ENCODE assay signal across 18 cellular contexts in genomic region chr5:56450766-56451165, GRCh38.
A peak's percentile ranks its signal among the peaks of the same experiment; 100 is the strongest.
DNase-seq lines count a peak whose midpoint lies in the region; FAIRE-seq and TF ChIP-seq lines count a peak whose summit lies in the region.
"Had no signal": no experiment of that assay in that cellular context is flagged by ENCODE, and none has a peak within 500 bp of the region (broad histone marks: within the 10 kb centered on the region; RNA-seq: fewer than 3 reads in every experiment).

No MANE protein-coding gene starts in this region.

- DNase-seq in RPMI7951 (ENCODE audit: low read depth) (peak; percentile 52), esophagus squamous epithelium (lab: John Stamatoyannopoulos, UW) (no peak), pons (ENCODE audit: low spot score) (peak; percentile 26), Peyer's patch (no peak), urothelium cell line (ENCODE audit: low spot score) (no peak)
- no peak for DNase-seq in activated CD8-positive, alpha-beta memory T cell treated with anti-CD3 and anti-CD28 coated beads for 24 hours
- DNase-seq in CD8-positive, alpha-beta memory T cell: no peak
- DNase-seq: Caco-2; DMS153; MM.1S; NCI-H1105 treated with DMSO at 0.1 percent for 48 hours; NCI-H187 treated with DMSO at 0.1 percent for 48 hours; NCI-H2171; NCI-H446; NK-92 treated with Interleukin-12 subunit alpha and Interleukin-12 subunit beta, amount 100 ng/mL, for 24 hours; OCI-M1 had no signal

- H3K4me1 ChIP-seq in BLaER1 treated with 17β-estradiol and CSF1 and Interleukin-3, amounts not matched to agents 10 nM and 100 nM: peaks cover 0 to 14% (median 8%) of the 10 kb centered on the region in 10 experiments; a peak in 13 of 20 replicates
- H3K4me1 ChIP-seq in esophagus squamous epithelium: peaks cover 0 to 32% (median 10%) of the 10 kb centered on the region in 3 donors
- no peaks in the 10 kb centered on the region for H3K4me1 ChIP-seq in Peyer's patch
- no peaks in the 10 kb centered on the region for H3K4me1 ChIP-seq in CD8-positive, alpha-beta memory T cell (ENCODE audit: insufficient read depth, low read length)

- CTCF ChIA-PET in CD8-positive, alpha-beta memory T cell (lab: Charles Lee): no interaction called here

- H3K4me1 Mint-ChIP-seq in CD8-positive, alpha-beta memory T cell: peaks cover 0 to 4% (median 2%) of the 10 kb centered on the region in 3 donors

- H3K27ac ChIP-seq in BLaER1 treated with 17β-estradiol and CSF1 and Interleukin-3, amounts not matched to agents 10 nM and 100 nM: no peak overlapping the region
- H3K27ac ChIP-seq in esophagus squamous epithelium (peak overlapping the region in 3 of 4 donors; percentile 3 to 71 (median 62)), Peyer's patch (no peak overlapping the region)
- H3K27ac ChIP-seq in CD8-positive, alpha-beta memory T cell (ENCODE audit: low read depth, low read length): no peak overlapping the region

- no peaks in the 10 kb centered on the region for H3K9me3 Mint-ChIP-seq in CD8-positive, alpha-beta memory T cell

- no peaks in the 10 kb centered on the region for H3K36me3 Mint-ChIP-seq in CD8-positive, alpha-beta memory T cell
- H3K36me3 Mint-ChIP-seq: CD14-positive monocyte had no signal

- H3K27me3 ChIP-seq in BLaER1 treated with 17β-estradiol and CSF1 and Interleukin-3, amounts not matched to agents 10 nM and 100 nM: no peaks in the 10 kb centered on the region
- no peaks in the 10 kb centered on the region for H3K27me3 ChIP-seq in esophagus squamous epithelium
- no peaks in the 10 kb centered on the region for H3K27me3 ChIP-seq in Peyer's patch
- H3K27me3 ChIP-seq in CD8-positive, alpha-beta memory T cell (ENCODE audit: insufficient read depth, low read length, poor library complexity, severe bottlenecking): no peaks in the 10 kb centered on the region

- no peaks in the 10 kb centered on the region for H4K20me1 ChIP-seq in BLaER1 treated with 17β-estradiol and CSF1 and Interleukin-3, amounts not matched to agents 10 nM and 100 nM

- peak overlapping the region in 7 of 11 experiments; percentile 4 to 59 (median 16); a peak in 10 of 22 replicates for H3K4me2 ChIP-seq in BLaER1 treated with 17β-estradiol and CSF1 and Interleukin-3, amounts not matched to agents 10 nM and 100 nM

- H3K27me3 Mint-ChIP-seq in CD8-positive, alpha-beta memory T cell: peaks cover 1 to 4% of the 10 kb centered on the region in 2 donors

- H3K36me3 ChIP-seq in BLaER1 treated with 17β-estradiol and CSF1 and Interleukin-3, amounts not matched to agents 10 nM and 100 nM: no peaks in the 10 kb centered on the region
- no peaks in the 10 kb centered on the region for H3K36me3 ChIP-seq in esophagus squamous epithelium
- H3K36me3 ChIP-seq in Peyer's patch: no peaks in the 10 kb centered on the region
- H3K36me3 ChIP-seq in CD8-positive, alpha-beta memory T cell (ENCODE audit: insufficient read depth, low read length): no peaks in the 10 kb centered on the region

- peaks cover 0 to 35% (median 22%) of the 10 kb centered on the region in 11 experiments; a peak in 12 of 22 replicates for H3K9me3 ChIP-seq in BLaER1 treated with 17β-estradiol and CSF1 and Interleukin-3, amounts not matched to agents 10 nM and 100 nM (replicated peaks in 1 of 11)
- H3K9me3 ChIP-seq in esophagus squamous epithelium: no peaks in the 10 kb centered on the region
- no peaks in the 10 kb centered on the region for H3K9me3 ChIP-seq in Peyer's patch
- no peaks in the 10 kb centered on the region for H3K9me3 ChIP-seq in CD8-positive, alpha-beta memory T cell (ENCODE audit: low read length)
- H3K9me3 ChIP-seq: Caco-2 had no signal

- no peak overlapping the region for H3K9ac ChIP-seq in BLaER1 treated with 17β-estradiol and CSF1 and Interleukin-3, amounts not matched to agents 10 nM and 100 nM

- intact Hi-C loops in esophagus squamous epithelium (cut with DNase I): no loop called here

- H3K4me3 Mint-ChIP-seq in CD8-positive, alpha-beta memory T cell: no peak overlapping the region
- H3K4me3 Mint-ChIP-seq: CD14-positive monocyte had no signal

- POLR2A ChIA-PET in CD8-positive, alpha-beta memory T cell (lab: Charles Lee): no interaction called here

- FAIRE-seq in urothelium cell line (lab: Jason Lieb, UNC): no peak

- WGBS in esophagus squamous epithelium, 2 donors: 75 to 78% methylated on average over 8 of the region's 8 CpGs

- no peak overlapping the region for H3K4me3 ChIP-seq in BLaER1 treated with 17β-estradiol and CSF1 and Interleukin-3, amounts not matched to agents 10 nM and 100 nM
- H3K4me3 ChIP-seq in esophagus squamous epithelium: no peak overlapping the region
- no peak overlapping the region for H3K4me3 ChIP-seq in Peyer's patch
- H3K4me3 ChIP-seq in CD8-positive, alpha-beta memory T cell (ENCODE audit: low read length): no peak overlapping the region

- no peak overlapping the region for H3K27ac Mint-ChIP-seq in CD8-positive, alpha-beta memory T cell
- H3K27ac Mint-ChIP-seq: CD14-positive monocyte had no signal

- TF ChIP-seq POLR2A in esophagus squamous epithelium (IDR thresholded peaks at IDR 0.05): no peak
- no peak for TF ChIP-seq POLR2A in Peyer's patch (IDR thresholded peaks at IDR 0.05)

- no peak for TF ChIP-seq CTCF in esophagus squamous epithelium (IDR thresholded peaks at IDR 0.05)
- no peak for TF ChIP-seq CTCF in Peyer's patch (IDR thresholded peaks at IDR 0.05)

Comparison
In these comparisons a context has a peak if more than half of its experiments do, and no peak if none do; other contexts are left out.
1. H3K27ac ChIP-seq: peak in esophagus squamous epithelium (3 of 4); none in BLaER1 treated with 17β-estradiol and CSF1 and Interleukin-3, amounts not matched to agents 10 nM and 100 nM (0 of 11), Peyer's patch (0 of 4) and CD8-positive, alpha-beta memory T cell (single experiment).
2. DNase-seq: peak in RPMI7951 (single experiment) and pons (single experiment); none in esophagus squamous epithelium (single experiment), Peyer's patch (0 of 3), urothelium cell line (single experiment), activated CD8-positive, alpha-beta memory T cell treated with anti-CD3 and anti-CD28 coated beads for 24 hours (single experiment) and CD8-positive, alpha-beta memory T cell (0 of 5).